Comparison of ENCODE assay signal across 29 cellular contexts in the genomic region with DNA sequence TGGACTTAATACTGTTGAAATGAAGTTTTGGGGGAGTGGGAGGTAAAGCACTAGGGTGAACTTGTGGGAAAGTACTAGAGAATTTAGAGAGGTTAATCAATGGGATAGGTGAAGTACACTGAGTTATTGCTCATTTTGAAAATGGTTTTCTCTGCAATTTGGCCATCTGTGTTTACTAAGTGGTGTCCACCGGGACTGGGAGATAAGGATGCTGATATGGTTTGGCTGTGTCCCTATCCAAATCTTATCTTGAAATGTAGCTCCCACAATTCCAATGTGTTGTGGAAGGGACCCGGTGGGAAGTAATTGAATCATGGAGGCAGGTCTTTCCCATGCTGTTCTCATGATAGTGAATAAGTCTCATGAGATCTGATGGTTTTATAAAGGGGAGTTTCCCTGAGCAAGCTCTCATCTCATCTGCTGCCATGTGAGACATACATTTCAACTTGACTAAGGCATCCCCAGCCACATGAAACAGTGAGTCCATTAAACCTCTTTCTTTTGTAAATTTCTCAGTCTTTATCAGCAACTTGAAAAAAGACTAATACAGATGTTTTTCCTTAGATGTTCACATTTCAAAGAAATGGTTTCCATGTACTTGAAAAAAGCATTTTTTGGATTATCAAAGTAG.
"Had no signal": no experiment of that assay in that cellular context is flagged by ENCODE, and none has a peak within 500 bp of the region (broad histone marks: within the 10 kb centered on the region; RNA-seq: fewer than 3 reads in every experiment).

No MANE protein-coding gene starts in this region.

- H3K4me1 ChIP-seq: ascending aorta, breast epithelium, colonic mucosa had no signal

- DNase-seq: activated B cell treated with CpG ODN at 0.5 μM for 24 hours; activated CD4-positive, alpha-beta T cell treated with anti-CD3 and anti-CD28 coated beads for 48 hours; activated CD4-positive, alpha-beta T cell treated with anti-CD3 and anti-CD28 coated beads, Interleukin-2, amount 50 U/mL, for 1 hour; activated CD4-positive, alpha-beta T cell treated with anti-CD3 and anti-CD28 coated beads, Interleukin-2, amount 50 U/mL, for 48 hours; activated CD8-positive, alpha-beta memory T cell treated with anti-CD3 and anti-CD28 coated beads, Interleukin-2, amount 50 U/mL, for 48 hours; activated CD8-positive, alpha-beta T cell treated with anti-CD3 and anti-CD28 coated beads for 36 hours; activated gamma-delta T cell; activated naive CD4-positive, alpha-beta T cell; activated naive CD4-positive, alpha-beta T cell treated with anti-CD3 and anti-CD28 coated beads, Interleukin-2, amount 10 ng/mL, durations not matched to agents 7 days and 5 days; activated naive CD8-positive, alpha-beta T cell treated with anti-CD3 and anti-CD28 coated beads, Interleukin-2, amount 10 ng/mL, durations not matched to agents 7 days and 5 days; activated T-cell treated with anti-CD3 and anti-CD28 coated beads for 4 hours; activated T-cell treated with anti-CD3 and anti-CD28 coated beads, Interleukin-2, amount 50 U/mL, for 24 hours; activated T-cell treated with anti-CD3 and anti-CD28 coated beads, Interleukin-2, amount 50 U/mL, for 72 hours; central memory CD4-positive, alpha-beta T cell; cerebellar nuclear complex; colonic mucosa; effector CD8-positive, alpha-beta T cell; foreskin fibroblast; head of caudate nucleus; T-helper 1 cell; T-helper 17 cell; T1000 had no signal

- H3K36me3 Mint-ChIP-seq: activated naive CD4-positive, alpha-beta T cell treated with anti-CD3 and anti-CD28 coated beads, Interleukin-2, amount 10 ng/mL, durations not matched to agents 7 days and 5 days; activated naive CD4-positive, alpha-beta T cell treated with anti-CD3 and anti-CD28 coated beads, Interleukin-2, amount 50 U/mL, for 72 hours; activated naive CD8-positive, alpha-beta T cell treated with anti-CD3 and anti-CD28 coated beads, Interleukin-2, amount 10 ng/mL, durations not matched to agents 7 days and 5 days; brain had no signal

- H3K27ac ChIP-seq: ascending aorta, breast epithelium, cardiac muscle cell, colonic mucosa, VCaP had no signal

- H3K4me1 Mint-ChIP-seq: activated B cell treated with CpG ODN at 0.5 μM for 24 hours; activated naive CD4-positive, alpha-beta T cell treated with anti-CD3 and anti-CD28 coated beads, Interleukin-2, amount 10 ng/mL, durations not matched to agents 7 days and 5 days; activated naive CD8-positive, alpha-beta T cell treated with anti-CD3 and anti-CD28 coated beads, Interleukin-2, amount 10 ng/mL, durations not matched to agents 7 days and 5 days; brain; T-helper 17 cell had no signal

- H3K9me3 Mint-ChIP-seq: activated naive CD8-positive, alpha-beta T cell treated with anti-CD3 and anti-CD28 coated beads, Interleukin-2, amount 10 ng/mL, durations not matched to agents 7 days and 5 days; brain had no signal

- H3K27me3 ChIP-seq: ascending aorta, breast epithelium, cardiac muscle cell, colonic mucosa had no signal

- H3K27ac Mint-ChIP-seq: activated B cell treated with CpG ODN at 0.5 μM for 24 hours; activated CD8-positive, alpha-beta T cell treated with anti-CD3 and anti-CD28 coated beads for 36 hours; activated naive CD4-positive, alpha-beta T cell treated with anti-CD3 and anti-CD28 coated beads, Interleukin-2, amount 10 ng/mL, durations not matched to agents 7 days and 5 days; activated naive CD4-positive, alpha-beta T cell treated with anti-CD3 and anti-CD28 coated beads, Interleukin-2, amount 50 U/mL, for 72 hours; activated naive CD8-positive, alpha-beta T cell treated with anti-CD3 and anti-CD28 coated beads, Interleukin-2, amount 10 ng/mL, durations not matched to agents 7 days and 5 days; activated T-cell treated with anti-CD3 and anti-CD28 coated beads, Interleukin-2, amount 50 U/mL, for 24 hours; activated T-cell treated with anti-CD3 and anti-CD28 coated beads, Interleukin-2, amount 50 U/mL, for 72 hours; brain; T-helper 17 cell; T-helper 2 cell treated with Interferon-gamma antibody and Interleukin-4, amounts not matched to agents 5 μg/mL and 100 μg/mL, for 36 hours had no signal

- H3K27me3 Mint-ChIP-seq: activated B cell treated with CpG ODN at 0.5 μM for 24 hours; activated CD8-positive, alpha-beta T cell treated with anti-CD3 and anti-CD28 coated beads for 36 hours; activated naive CD4-positive, alpha-beta T cell treated with anti-CD3 and anti-CD28 coated beads, Interleukin-2, amount 10 ng/mL, durations not matched to agents 7 days and 5 days; activated naive CD8-positive, alpha-beta T cell treated with anti-CD3 and anti-CD28 coated beads, Interleukin-2, amount 10 ng/mL, durations not matched to agents 7 days and 5 days; activated T-cell treated with anti-CD3 and anti-CD28 coated beads, Interleukin-2, amount 50 U/mL, for 24 hours; brain; T-helper 17 cell had no signal

- H3K4me3 ChIP-seq: ascending aorta, breast epithelium, cardiac muscle cell, colonic mucosa had no signal

- H3K36me3 ChIP-seq: ascending aorta, cardiac muscle cell, colonic mucosa had no signal

- H3K9me3 ChIP-seq: ascending aorta, breast epithelium, colonic mucosa had no signal

- H3K4me3 Mint-ChIP-seq: activated B cell treated with CpG ODN at 0.5 μM for 24 hours; activated CD8-positive, alpha-beta T cell treated with anti-CD3 and anti-CD28 coated beads for 36 hours; activated naive CD4-positive, alpha-beta T cell treated with anti-CD3 and anti-CD28 coated beads, Interleukin-2, amount 10 ng/mL, durations not matched to agents 7 days and 5 days; activated naive CD8-positive, alpha-beta T cell treated with anti-CD3 and anti-CD28 coated beads, Interleukin-2, amount 10 ng/mL, durations not matched to agents 7 days and 5 days; activated T-cell treated with anti-CD3 and anti-CD28 coated beads, Interleukin-2, amount 50 U/mL, for 24 hours; activated T-cell treated with anti-CD3 and anti-CD28 coated beads, Interleukin-2, amount 50 U/mL, for 72 hours; brain; T-helper 17 cell; T-helper 2 cell treated with Interferon-gamma antibody and Interleukin-4, amounts not matched to agents 5 μg/mL and 100 μg/mL, for 36 hours had no signal
